Comparison of ENCODE assay signal across 15 cellular contexts in genomic region chr9:744790-745456, GRCh38.
DNase-seq lines count a peak whose midpoint lies in the region; ATAC-seq lines count a peak whose summit lies in the region.
"Had no signal": no experiment of that assay in that cellular context is flagged by ENCODE, and none has a peak within 500 bp of the region (broad histone marks: within the 10 kb centered on the region; RNA-seq: fewer than 3 reads in every experiment).

No MANE protein-coding gene starts in this region.

- no peaks in the 10 kb centered on the region for H3K27me3 ChIP-seq in right cardiac atrium (ENCODE audit: control insufficient read depth, insufficient read depth)
- H3K27me3 ChIP-seq: thyroid gland had no signal

- H3K4me3 ChIP-seq in right cardiac atrium (ENCODE audit: low read length): no peak overlapping the region
- H3K4me3 ChIP-seq: smooth muscle cell, thyroid gland had no signal

- peaks cover 11% of the 10 kb centered on the region for H3K4me1 ChIP-seq in right cardiac atrium (ENCODE audit: control insufficient read depth, insufficient read depth, low read length)

- H3K9me3 ChIP-seq in right cardiac atrium (ENCODE audit: control insufficient read depth, low read length): no peaks in the 10 kb centered on the region
- H3K9me3 ChIP-seq: thyroid gland had no signal

- DNase-seq in DMS 273 (lab: John Stamatoyannopoulos, UW; ENCODE audit: unreplicated experiment): peak; percentile 69
- peak; percentile 88 for DNase-seq in cerebellum (ENCODE audit: low spot score)
- DNase-seq in right cardiac atrium: peak; percentile 70 to 89 (median 86)
- DNase-seq in sciatic nerve (ENCODE audit: low spot score): peak; percentile 77
- DNase-seq in NCI-H1436 treated with DMSO at 0.1 percent for 48 hours (lab: John Stamatoyannopoulos, UW): no peak
- DNase-seq in activated CD4-positive, alpha-beta T cell treated with anti-CD3 and anti-CD28 coated beads for 4 hours: no peak
- no peak for DNase-seq in posterior vena cava (ENCODE audit: low spot score)
- no peak for DNase-seq in OCI-M2 (lab: John Stamatoyannopoulos, UW; ENCODE audit: unreplicated experiment)
- DNase-seq: activated naive CD4-positive, alpha-beta T cell treated with Interleukin-2 at 50 U/mL for 16 hours; central memory CD4-positive, alpha-beta T cell; NCI-H1694; NCI-H69; SHP77 had no signal

- H3K27ac ChIP-seq in right cardiac atrium (ENCODE audit: low read length): peak overlapping the region; percentile 90
- H3K27ac ChIP-seq: thyroid gland had no signal

- ATAC-seq in right cardiac atrium (peak; percentile 87 to 93), sciatic nerve (peak; percentile 97)

- intact Hi-C loops in right cardiac atrium (cut with DNase I): no loop called here
- intact Hi-C loops in sciatic nerve (cut with DNase I): no loop called here
- intact Hi-C loops in posterior vena cava (cut with DNase I): loop anchor here in 1 of 2 donors (5.0 kb wide), 1 partner anchor 33 kb away; no protein-coding TSS in a partner anchor

- 36% methylated on average over 7 of the region's 7 CpGs for WGBS in right cardiac atrium

Comparison
In these comparisons a context has a peak if more than half of its experiments do, and no peak if none do; other contexts are left out.
1. DNase-seq: peak in DMS 273 (single experiment), cerebellum (single experiment), right cardiac atrium (3 of 3) and sciatic nerve (single experiment); none in NCI-H1436 treated with DMSO at 0.1 percent for 48 hours (single experiment), activated CD4-positive, alpha-beta T cell treated with anti-CD3 and anti-CD28 coated beads for 4 hours (0 of 2), posterior vena cava (single experiment) and OCI-M2 (single experiment).